Comparison of ENCODE assay signal across 8 cellular contexts in the genomic region with DNA sequence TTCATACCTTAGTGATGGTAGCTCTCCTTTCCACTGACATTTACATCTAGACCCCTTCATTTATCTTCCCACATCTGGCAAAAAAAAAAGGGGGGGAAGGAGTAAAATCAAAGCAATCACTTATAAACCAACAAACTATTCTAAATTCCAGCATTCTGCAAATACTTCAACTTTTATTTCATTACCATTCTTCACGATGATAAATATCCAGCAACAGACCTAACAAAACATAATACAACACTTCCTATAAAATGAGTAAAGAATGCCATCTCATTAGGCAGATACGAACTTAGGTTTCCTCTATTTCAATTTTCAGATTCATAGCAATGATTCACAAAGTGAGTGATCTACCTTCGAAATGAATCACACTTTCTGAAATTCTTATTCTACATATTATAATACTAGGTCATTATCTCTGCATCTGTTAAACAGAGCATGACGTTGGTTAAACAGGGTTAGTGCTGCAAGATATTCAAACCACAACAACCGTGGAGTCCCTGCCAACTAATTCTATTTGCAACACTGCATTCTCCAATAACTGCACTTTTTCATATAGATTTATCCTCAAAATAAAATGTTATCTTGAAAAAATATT. TPM values are rescaled to one million over a fixed set of nuclear protein-coding genes. Genes with fewer than 3 reads are reported as not detected.
DNase-seq lines count a peak whose midpoint lies in the region; ATAC-seq lines count a peak whose summit lies in the region.

A gene with protein sequence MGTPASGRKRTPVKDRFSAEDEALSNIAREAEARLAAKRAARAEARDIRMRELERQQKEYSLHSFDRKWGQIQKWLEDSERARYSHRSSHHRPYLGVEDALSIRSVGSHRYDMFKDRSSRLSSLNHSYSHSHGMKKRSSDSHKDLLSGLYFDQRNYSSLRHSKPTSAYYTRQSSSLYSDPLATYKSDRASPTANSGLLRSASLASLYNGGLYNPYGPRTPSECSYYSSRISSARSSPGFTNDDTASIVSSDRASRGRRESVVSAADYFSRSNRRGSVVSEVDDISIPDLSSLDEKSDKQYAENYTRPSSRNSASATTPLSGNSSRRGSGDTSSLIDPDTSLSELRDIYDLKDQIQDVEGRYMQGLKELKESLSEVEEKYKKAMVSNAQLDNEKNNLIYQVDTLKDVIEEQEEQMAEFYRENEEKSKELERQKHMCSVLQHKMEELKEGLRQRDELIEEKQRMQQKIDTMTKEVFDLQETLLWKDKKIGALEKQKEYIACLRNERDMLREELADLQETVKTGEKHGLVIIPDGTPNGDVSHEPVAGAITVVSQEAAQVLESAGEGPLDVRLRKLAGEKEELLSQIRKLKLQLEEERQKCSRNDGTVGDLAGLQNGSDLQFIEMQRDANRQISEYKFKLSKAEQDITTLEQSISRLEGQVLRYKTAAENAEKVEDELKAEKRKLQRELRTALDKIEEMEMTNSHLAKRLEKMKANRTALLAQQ (minus strand): TSS at position 51 of the 595 bp plus-strand sequence. CDS start 25,599 bp downstream, outside the sequence.

- peak within 1 kb of the TSS; percentile 84 to 94 (median 90) for H3K27ac ChIP-seq in BLaER1 treated with 17β-estradiol and CSF1 and Interleukin-3, amounts not matched to agents 10 nM and 100 nM
- peak within 1 kb of the TSS; percentile 93 for H3K27ac ChIP-seq in subcutaneous abdominal adipose tissue (ENCODE audit: low read depth, low read length)

- ATAC-seq in GM19452 (IDR thresholded peaks at IDR 0.05; ENCODE audit: unreplicated experiment): peak; percentile 28
- no peak for ATAC-seq in GM19324 (IDR thresholded peaks at IDR 0.05; ENCODE audit: low FRiP score, unreplicated experiment)

- peaks cover 59 to 81% (median 75%) of the 10 kb centered on the region in 10 experiments for H3K4me1 ChIP-seq in BLaER1 treated with 17β-estradiol and CSF1 and Interleukin-3, amounts not matched to agents 10 nM and 100 nM
- peaks cover 0 to 38% (median 32%) of the 10 kb centered on the region in 5 donors for H3K4me1 ChIP-seq in subcutaneous abdominal adipose tissue (ENCODE audit: control insufficient read depth in 5 of 5, insufficient read depth in 5 of 5, low read length in 5 of 5)

- H4K20me1 ChIP-seq in BLaER1 treated with 17β-estradiol and CSF1 and Interleukin-3, amounts not matched to agents 10 nM and 100 nM: peaks cover 0 to 41% (median 8%) of the 10 kb centered on the region in 11 experiments; a peak in 9 of 22 replicates

- H3K4me3 ChIP-seq in BLaER1 treated with 17β-estradiol and CSF1 and Interleukin-3, amounts not matched to agents 10 nM and 100 nM: peak within 1 kb of the TSS; percentile 93 to 99 (median 96)
- H3K4me3 ChIP-seq in subcutaneous abdominal adipose tissue (ENCODE audit: low read depth in 1 of 5, low read length in 5 of 5): peak within 1 kb of the TSS; percentile 70 to 98 (median 93)

- no peaks in the 10 kb centered on the region for H3K27me3 ChIP-seq in BLaER1 treated with 17β-estradiol and CSF1 and Interleukin-3, amounts not matched to agents 10 nM and 100 nM
- no peaks in the 10 kb centered on the region for H3K27me3 ChIP-seq in subcutaneous abdominal adipose tissue (ENCODE audit: control insufficient read depth in 5 of 5, insufficient read depth in 4 of 5, low read length in 5 of 5)

- no peak for DNase-seq in NCI-H460 (ENCODE audit: extremely low read depth, low read depth)
- peak; percentile 41 for DNase-seq in central memory CD4-positive, alpha-beta T cell
- peak; percentile 13 for DNase-seq in left kidney (ENCODE audit: low read depth, low spot score)
- no peak for DNase-seq in NCI-H345 (lab: John Stamatoyannopoulos, UW)

- peak within 1 kb of the TSS; percentile 89 to 93 (median 92) for H3K9ac ChIP-seq in BLaER1 treated with 17β-estradiol and CSF1 and Interleukin-3, amounts not matched to agents 10 nM and 100 nM
- peak within 1 kb of the TSS; percentile 79 to 98 (median 92) for H3K9ac ChIP-seq in subcutaneous abdominal adipose tissue (ENCODE audit: low read length in 5 of 5)

- H3K36me3 ChIP-seq in BLaER1 treated with 17β-estradiol and CSF1 and Interleukin-3, amounts not matched to agents 10 nM and 100 nM: peaks cover 6 to 27% (median 17%) of the 10 kb centered on the region in 11 experiments; a peak in 15 of 22 replicates
- peaks cover 4 to 12% (median 6%) of the 10 kb centered on the region in 5 donors for H3K36me3 ChIP-seq in subcutaneous abdominal adipose tissue (ENCODE audit: control insufficient read depth in 5 of 5, insufficient read depth in 5 of 5, low read length in 5 of 5)

- H3K9me3 ChIP-seq in BLaER1 treated with 17β-estradiol and CSF1 and Interleukin-3, amounts not matched to agents 10 nM and 100 nM (replicated peaks in 1 of 11): no peaks in the 10 kb centered on the region
- H3K9me3 ChIP-seq in subcutaneous abdominal adipose tissue (ENCODE audit: control insufficient read depth in 5 of 5, low read length in 5 of 5): no peaks in the 10 kb centered on the region

- H3K4me2 ChIP-seq in BLaER1 treated with 17β-estradiol and CSF1 and Interleukin-3, amounts not matched to agents 10 nM and 100 nM: peak within 1 kb of the TSS; percentile 80 to 94 (median 88)

RNA-seq across cellular contexts. Expression of the gene that starts here (rescaled TPM):
- 33.0 and 37.4 TPM in 2 replicates for total RNA-seq in NCI-H460 (2014; rRNA removed; shearing (Covaris generic))
- polyA plus RNA-seq in NCI-H460 (2014; cell fraction: nucleus; rRNA removed): 37.3 and 113 TPM in 2 replicates

Comparison
In these comparisons a context has a peak if more than half of its experiments do, and no peak if none do; other contexts are left out.
1. DNase-seq: peak in central memory CD4-positive, alpha-beta T cell (single experiment) and left kidney (single experiment); none in NCI-H460 (single experiment) and NCI-H345 (single experiment).